8 cellular contexts compared by ENCODE assay signal in genomic region chr22:36252754-36253522, GRCh38. TPM values are rescaled to one million over a fixed set of nuclear protein-coding genes. Genes with fewer than 3 reads are reported as not detected.
DNase-seq lines count a peak whose midpoint lies in the region; ATAC-seq and TF ChIP-seq lines count a peak whose summit lies in the region.

TSS of gene APOL1 (plus strand) at chr22:36253133. CDS start at chr22:36254956, 1,823 bp downstream.

- peak within 1 kb of the TSS; percentile 68 for H3K4me3 ChIP-seq in fibroblast of villous mesenchyme (ENCODE audit: low read depth, low read length)
- peak within 1 kb of the TSS; percentile 53 for H3K4me3 ChIP-seq in rectal smooth muscle tissue (ENCODE audit: low read length)

- POLR2A ChIA-PET in HEK293T (lab: Yijun Ruan, JAX) = interaction anchor here (1.2 kb wide), 1 partner anchor 14 kb away, joined by 5 read pairs; the partner anchor contains the start of gene APOL2

- peak within 1 kb of the TSS; percentile 11 to 89 (median 81) for H3K27ac Mint-ChIP-seq in IgD-negative memory B cell

- CTCF ChIA-PET in HEK293T (lab: Yijun Ruan, JAX) = interaction anchor here (1.9 kb wide), 1 partner anchor 14 kb away, joined by 7 read pairs; the partner anchor contains the start of gene APOL2

- H3K27me3 ChIP-seq in rectal smooth muscle tissue (ENCODE audit: control insufficient read depth, insufficient read depth, low read length) = no peaks in the 10 kb centered on the region

- peak within 1 kb of the TSS; percentile 79 to 95 (median 92) for H3K4me3 Mint-ChIP-seq in IgD-negative memory B cell
- peak within 1 kb of the TSS; percentile 87 for H3K4me3 Mint-ChIP-seq in activated T-cell treated with anti-CD3 and anti-CD28 coated beads, Interleukin-2, amount 50 U/mL, for 4 hours

- H3K9me3 Mint-ChIP-seq in IgD-negative memory B cell = peaks cover 0 to 13% (median 0%) of the 10 kb centered on the region in 3 donors
- no peaks in the 10 kb centered on the region for H3K9me3 Mint-ChIP-seq in activated T-cell treated with anti-CD3 and anti-CD28 coated beads, Interleukin-2, amount 50 U/mL, for 4 hours

- peaks cover 5% of the 10 kb centered on the region for H3K36me3 Mint-ChIP-seq in IgD-negative memory B cell
- peaks cover 19% of the 10 kb centered on the region for H3K36me3 Mint-ChIP-seq in activated T-cell treated with anti-CD3 and anti-CD28 coated beads, Interleukin-2, amount 50 U/mL, for 4 hours (ENCODE audit: insufficient read depth)

- peaks cover 23 to 32% (median 26%) of the 10 kb centered on the region in 3 donors for H3K4me1 Mint-ChIP-seq in IgD-negative memory B cell
- peaks cover 57% of the 10 kb centered on the region for H3K4me1 Mint-ChIP-seq in activated T-cell treated with anti-CD3 and anti-CD28 coated beads, Interleukin-2, amount 50 U/mL, for 4 hours (ENCODE audit: low read depth)

- H3K36me3 ChIP-seq in rectal smooth muscle tissue (ENCODE audit: control insufficient read depth, insufficient read depth, low read length) = no peaks in the 10 kb centered on the region

- DNase-seq in activated T-cell treated with anti-CD3 and anti-CD28 coated beads, Interleukin-2, amount 50 U/mL, for 4 hours = peak; percentile 38
- DNase-seq in fibroblast of villous mesenchyme (ENCODE audit: low read depth) (peak; percentile 81), HEK293T (ENCODE audit: extremely low spot score) (no peak), NCI-H82 (lab: John Stamatoyannopoulos, UW) (no peak), D341Med (ENCODE audit: low spot score) (no peak)

- no peaks in the 10 kb centered on the region for H3K27me3 Mint-ChIP-seq in IgD-negative memory B cell
- no peaks in the 10 kb centered on the region for H3K27me3 Mint-ChIP-seq in activated T-cell treated with anti-CD3 and anti-CD28 coated beads, Interleukin-2, amount 50 U/mL, for 4 hours (ENCODE audit: low read depth)

- TF ChIP-seq CTCF in fibroblast of villous mesenchyme (IDR thresholded peaks at IDR 0.05; ENCODE audit: insufficient read depth, low read depth, low read length) = no peak

- peak within 1 kb of the TSS; percentile 1 for H3K9ac ChIP-seq in rectal smooth muscle tissue (ENCODE audit: low read length)

- peak within 1 kb of the TSS; percentile 79 for H3K27ac ChIP-seq in rectal smooth muscle tissue (ENCODE audit: low read depth, low read length)

- peak; percentile 53 for ATAC-seq in GM18870 (IDR thresholded peaks at IDR 0.05; ENCODE audit: unreplicated experiment)
- peak; percentile 76 to 82 for ATAC-seq in activated T-cell treated with anti-CD3 and anti-CD28 coated beads, Interleukin-2, amount 50 U/mL, for 4 hours

- H3K4me1 ChIP-seq in rectal smooth muscle tissue (ENCODE audit: control insufficient read depth, insufficient read depth, low read length) = peaks cover 19% of the 10 kb centered on the region

TF ChIP-seq in HEK293T, 16 proteins besides CTCF, POLR2A, EP300 and RAD21:
- TF ChIP-seq SUZ12 (IDR thresholded peaks at IDR 0.05) = no peak
- TF ChIP-seq LEF1 (IDR thresholded peaks at IDR 0.05; ENCODE audit: borderline replicate concordance) = no peak
- TF ChIP-seq PKNOX1 (IDR thresholded peaks at IDR 0.05) = no peak
- no peak for TF ChIP-seq FOXM1 (IDR thresholded peaks at IDR 0.05; ENCODE audit: borderline replicate concordance)
- no peak for TF ChIP-seq SP1 (IDR thresholded peaks at IDR 0.05)
- no peak for TF ChIP-seq HDGF (IDR thresholded peaks at IDR 0.05; ENCODE audit: borderline replicate concordance)
- TF ChIP-seq ZNF384 (IDR thresholded peaks at IDR 0.05) = no peak
- TF ChIP-seq FOXA1 (IDR thresholded peaks at IDR 0.05) = no peak
- TF ChIP-seq L3MBTL2 (conservative IDR thresholded peaks at IDR 0.05) = no peak
- TF ChIP-seq CTBP1 (IDR thresholded peaks at IDR 0.05; ENCODE audit: borderline replicate concordance) = no peak
- TF ChIP-seq BHLHE40 (IDR thresholded peaks at IDR 0.05; ENCODE audit: borderline replicate concordance) = no peak
- TF ChIP-seq ELF4 (IDR thresholded peaks at IDR 0.05) = no peak
- TF ChIP-seq TARDBP (IDR thresholded peaks at IDR 0.05) = no peak
- no peak for TF ChIP-seq ARNT (IDR thresholded peaks at IDR 0.05)
- TF ChIP-seq NFRKB (IDR thresholded peaks at IDR 0.05) = no peak
- TF ChIP-seq FOXK2 (IDR thresholded peaks at IDR 0.05) = no peak

RNA-seq across cellular contexts. Expression of gene APOL1, which starts in this region (rescaled TPM):
- polyA plus RNA-seq in IgD-negative memory B cell = 10.7 TPM
- 10 to 100 TPM; 39.8 to 53.1 (median 42.0) TPM for total RNA-seq in activated T-cell treated with anti-CD3 and anti-CD28 coated beads, Interleukin-2, amount 50 U/mL, for 4 hours
- 12.9 and 21.6 TPM in 2 replicates for total RNA-seq in fibroblast of villous mesenchyme

Comparison
In these comparisons a context has a peak if more than half of its experiments do, and no peak if none do; other contexts are left out.
1. DNase-seq: peak in activated T-cell treated with anti-CD3 and anti-CD28 coated beads, Interleukin-2, amount 50 U/mL, for 4 hours (single experiment) and fibroblast of villous mesenchyme (single experiment); none in HEK293T (single experiment), NCI-H82 (single experiment) and D341Med (single experiment).